Comparison of ENCODE assay signal across 9 cellular contexts in genomic region chr4:8534129-8534528, GRCh38. TPM values are rescaled to one million over a fixed set of nuclear protein-coding genes. Genes with fewer than 3 reads are reported as not detected.
DNase-seq lines count a peak whose midpoint lies in the region; ATAC-seq, FAIRE-seq and TF ChIP-seq lines count a peak whose summit lies in the region.
"Had no signal": no experiment of that assay in that cellular context is flagged by ENCODE, and none has a peak within 500 bp of the region (broad histone marks: within the 10 kb centered on the region; RNA-seq: fewer than 3 reads in every experiment).

No MANE protein-coding gene starts in this region.

- H3K9me1 ChIP-seq in K562 (ENCODE audit: control insufficient read depth, insufficient read depth, low read length), result no peaks in the 10 kb centered on the region

- peak; percentile 0 for DNase-seq in DMS153 (lab: John Stamatoyannopoulos, UW)
- no peak for DNase-seq in DMS153 treated with DMSO at 0.1 percent for 48 hours (lab: John Stamatoyannopoulos, UW; ENCODE audit: unreplicated experiment)
- no peak for DNase-seq in K562 (ENCODE audit: extremely low read depth in 1 of 4, low spot score in 3 of 4)
- no peak for DNase-seq in sciatic nerve (ENCODE audit: low spot score)
- no peak for DNase-seq in midbrain (lab: John Stamatoyannopoulos, UW)

- 7% methylated on average over 4 of the region's 4 CpGs for WGBS in K562 (ENCODE audit: insufficient coverage, low coverage, missing lambda C conversion rate)

- H3K27me3 ChIP-seq in K562 (ENCODE audit: control insufficient read depth in 2 of 2, insufficient read depth in 2 of 2, low read length in 2 of 2) (no peaks in the 10 kb centered on the region), muscle layer of duodenum (ENCODE audit: low read depth, low read length) (no peaks in the 10 kb centered on the region)

- intact Hi-C loops in K562 (cut with micrococcal nuclease), result no loop called here
- intact Hi-C loops in sciatic nerve (cut with DNase I), result no loop called here

- H4K20me1 ChIP-seq in K562 (replicated peaks; ENCODE audit: control insufficient read depth, insufficient read depth, low read length), result no peaks in the 10 kb centered on the region

- TF ChIP-seq POLR2A in K562 (conservative IDR thresholded peaks at IDR 0.05), result no peak

- H3K79me2 ChIP-seq in K562 (ENCODE audit: control insufficient read depth, insufficient read depth, low read length), result no peaks in the 10 kb centered on the region

- H2AFZ ChIP-seq in K562 (ENCODE audit: low read depth, low read length), result peak overlapping the region; percentile 1; the same call in 1 of the 2 replicates

- no peaks in the 10 kb centered on the region; a peak in 2 of 5 replicates for H3K4me1 ChIP-seq in K562 (replicated peaks in 1 of 2; ENCODE audit: control insufficient read depth in 2 of 2, insufficient read depth in 2 of 2, low read length in 2 of 2)
- H3K4me1 ChIP-seq in muscle layer of duodenum (ENCODE audit: control insufficient read depth in 1 of 2, insufficient read depth in 2 of 2, low read length in 2 of 2), result peaks cover 0 to 22% of the 10 kb centered on the region in 2 donors

- H3K9me3 ChIP-seq in K562 (replicated peaks; ENCODE audit: control insufficient read depth, insufficient read depth, low read depth, low read length), result no peaks in the 10 kb centered on the region; the same call in 1 of the 2 replicates
- no peaks in the 10 kb centered on the region for H3K9me3 ChIP-seq in muscle layer of duodenum (ENCODE audit: control insufficient read depth in 1 of 2, low read length in 2 of 2)

- H3K36me3 ChIP-seq in K562 (ENCODE audit: control insufficient read depth, insufficient read depth, low read length) (no peaks in the 10 kb centered on the region), muscle layer of duodenum (ENCODE audit: control insufficient read depth in 1 of 2, insufficient read depth in 2 of 2, low read length in 2 of 2) (no peaks in the 10 kb centered on the region)

- no peak overlapping the region for H3K9ac ChIP-seq in K562 (ENCODE audit: insufficient read depth in 1 of 2, low read depth in 2 of 2, low read length in 2 of 2)

- ATAC-seq in HG03108 (IDR thresholded peaks at IDR 0.05; ENCODE audit: unreplicated experiment) (peak; percentile 75), K562 (0 out of 3 replicates have a peak, but pooled peaks have one; percentile 27), sciatic nerve (no peak), SK-N-SH treated with all-trans-retinoic acid at 6 μM for 48 hours (no peak)

- no peak for FAIRE-seq in K562 (lab: Jason Lieb, UNC)

- in situ Hi-C loops in K562 (cut with MboI), result no loop called here

- H3K4me3 ChIP-seq in K562 (no peak overlapping the region), muscle layer of duodenum (ENCODE audit: low read depth in 1 of 2, low read length in 2 of 2) (peak overlapping the region in 1 of 2 donors; percentile 26)

- no peak for TF ChIP-seq EP300 in K562 (IDR thresholded peaks at IDR 0.05; ENCODE audit: low read length)

- no peak for TF ChIP-seq CTCF in K562 (IDR thresholded peaks at IDR 0.05 in 2 of 3, conservative IDR thresholded peaks at IDR 0.05 in 1 of 3; ENCODE audit: insufficient read depth in 2 of 3, low read depth in 1 of 3, low read length in 3 of 3)

- no TSS peak for BruUV-seq in K562 (replicated peaks; lab: Mats Ljungman, UMichigan)

- H3K4me2 ChIP-seq in K562 (ENCODE audit: insufficient read depth, low read length), result no peak overlapping the region

- TF ChIP-seq RAD21 in K562 (CRISPR knock-in tag; conservative IDR thresholded peaks at IDR 0.05 in 1 of 2, IDR thresholded peaks at IDR 0.05 in 1 of 2), result no peak

- CTCF ChIA-PET in K562 (lab: Yijun Ruan, JAX; ENCODE audit: low intra/inter-chr PET ratio), result no interaction called here

- POLR2A ChIA-PET in K562 (lab: Yijun Ruan, JAX), result no interaction called here

- no peak overlapping the region for H3K27ac ChIP-seq in K562 (ENCODE audit: extremely low read depth, low read depth, low read length)
- H3K27ac ChIP-seq in muscle layer of duodenum (ENCODE audit: low read length), result peak overlapping the region; percentile 78
- H3K27ac ChIP-seq: 22Rv1 had no signal

TF ChIP-seq in SK-N-SH treated with all-trans-retinoic acid at 6 μM for 48 hours, 23 proteins besides CTCF, POLR2A, EP300 and RAD21 (continues in another document):
- no peak for TF ChIP-seq OSR1 (CRISPR knock-in tag; IDR thresholded peaks at IDR 0.05)
- no peak for TF ChIP-seq ZNF8 (CRISPR knock-in tag; IDR thresholded peaks at IDR 0.05)
- no peak for TF ChIP-seq ZFP3 (CRISPR knock-in tag; IDR thresholded peaks at IDR 0.05)
- no peak for TF ChIP-seq TCF4 (CRISPR knock-in tag; IDR thresholded peaks at IDR 0.05; ENCODE audit: borderline replicate concordance)
- no peak for TF ChIP-seq GLIS3 (CRISPR knock-in tag; IDR thresholded peaks at IDR 0.05)
- TF ChIP-seq ZNF70 (CRISPR knock-in tag; IDR thresholded peaks at IDR 0.05), result no peak
- no peak for TF ChIP-seq ISL1 (CRISPR knock-in tag; IDR thresholded peaks at IDR 0.05)
- no peak for TF ChIP-seq ZNF565 (CRISPR knock-in tag; conservative IDR thresholded peaks at IDR 0.05; ENCODE audit: low read depth)
- no peak for TF ChIP-seq SNAI2 (CRISPR knock-in tag; IDR thresholded peaks at IDR 0.05)
- TF ChIP-seq TOX (CRISPR knock-in tag; IDR thresholded peaks at IDR 0.05; ENCODE audit: borderline replicate concordance), result no peak
- no peak for TF ChIP-seq ZFP30 (CRISPR knock-in tag; IDR thresholded peaks at IDR 0.05)
- TF ChIP-seq PATZ1 (CRISPR knock-in tag; IDR thresholded peaks at IDR 0.05; ENCODE audit: borderline replicate concordance), result no peak
- TF ChIP-seq ESRRG (CRISPR knock-in tag; IDR thresholded peaks at IDR 0.05), result no peak

RNA-seq across cellular contexts. Expression of gene GPR78, which starts 46.1 kb away (rescaled TPM):
- 4.4 and 8.6 TPM in 2 replicates for total RNA-seq in K562 (2011; cell fraction: chromatin; rRNA removed; ENCODE audit: low replicate concordance)
- total RNA-seq in K562 (2011; cell fraction: nucleolus; rRNA removed), result 2.4 and 3.2 TPM in 2 replicates
- total RNA-seq in K562 (2011; cell fraction: nucleoplasm; rRNA removed), result 3.6 and 4.8 TPM in 2 replicates
- total RNA-seq in K562 (2014; rRNA removed) (0.04 TPM in 1 of 2 replicates, not detected in the other), K562 (2014; rRNA removed; fragmentation: Illumina TruSeq; extraction: Trizol) (not detected in 2 replicates), K562 (2015; rRNA removed; fragmentation: Illumina TruSeq; extraction: Trizol) (0.07 TPM in 1 of 2 replicates, not detected in the other), K562 (2021) (0.09 and 0.16 TPM in 2 replicates), sciatic nerve (0.58 TPM)
- polyA plus RNA-seq in K562 (2011; rRNA removed) (0.13 TPM in 1 of 2 replicates, not detected in the other), K562 (2014; fragmentation: Illumina TruSeq; extraction: Trizol) (0.06 TPM in 1 of 2 replicates, not detected in the other), K562 (2014; fragmentation: Nextera tagmentation; extraction: Ambion mirVana) (not detected), K562 (2014; rRNA removed) (0.04 and 0.08 TPM in 2 replicates)
- 0.07 TPM in 1 of 2 replicates, not detected in the other for polyA plus RNA-seq in K562 (2011; cell fraction: cytosol; rRNA removed)
- polyA plus RNA-seq in K562 (2011; cell fraction: nucleus; rRNA removed), result 0.20 and 1.3 TPM in 2 replicates
- 0.08 and 0.39 TPM in 2 replicates for polyA plus RNA-seq in K562 (2012)
- polyA minus RNA-seq in K562 (2011; rRNA and poly(A)+ RNA removed), result 0.21 TPM in 1 of 2 replicates, not detected in the other
- not detected in 2 replicates for polyA minus RNA-seq in K562 (2011; cell fraction: cytosol; rRNA and poly(A)+ RNA removed)
- polyA minus RNA-seq in K562 (2011; cell fraction: nucleus; rRNA and poly(A)+ RNA removed), result 0.11 and 0.67 TPM in 2 replicates

RNA-seq across cellular contexts. Expression of gene CPZ, which starts 58.4 kb away (rescaled TPM):
- 19.3 and 33.1 TPM in 2 replicates for total RNA-seq in K562 (2011; cell fraction: chromatin; rRNA removed; ENCODE audit: low replicate concordance)
- total RNA-seq in K562 (2011; cell fraction: nucleolus; rRNA removed), result 12.5 and 16.5 TPM in 2 replicates
- total RNA-seq in K562 (2011; cell fraction: nucleoplasm; rRNA removed), result 15.9 and 26.4 TPM in 2 replicates
- total RNA-seq in K562 (2014; rRNA removed) (0.41 and 1.1 TPM in 2 replicates), K562 (2014; rRNA removed; fragmentation: Illumina TruSeq; extraction: Trizol) (0.58 and 0.67 TPM in 2 replicates), K562 (2015; rRNA removed; fragmentation: Illumina TruSeq; extraction: Trizol) (2.1 and 2.2 TPM in 2 replicates), K562 (2021) (1.5 and 1.6 TPM in 2 replicates), sciatic nerve (7.0 TPM)
- polyA plus RNA-seq in K562 (2011; rRNA removed) (0.60 and 2.0 TPM in 2 replicates), K562 (2014; fragmentation: Illumina TruSeq; extraction: Trizol) (0.68 and 1.4 TPM in 2 replicates), K562 (2014; fragmentation: Nextera tagmentation; extraction: Ambion mirVana) (under 1 TPM in 1 of 2 experiments, not detected in 1; 0.06 TPM), K562 (2014; rRNA removed) (1.1 TPM in 2 replicates)
- 0.38 and 4.3 TPM in 2 replicates for polyA plus RNA-seq in K562 (2011; cell fraction: cytosol; rRNA removed)
- polyA plus RNA-seq in K562 (2011; cell fraction: nucleus; rRNA removed), result 1.7 and 13.8 TPM in 2 replicates
- polyA plus RNA-seq in K562 (2012), result 4.3 and 41.5 TPM in 2 replicates
- 1.4 TPM in 1 of 2 replicates, not detected in the other for polyA minus RNA-seq in K562 (2011; rRNA and poly(A)+ RNA removed)
- polyA minus RNA-seq in K562 (2011; cell fraction: cytosol; rRNA and poly(A)+ RNA removed), result 0.86 TPM in 1 of 2 replicates, not detected in the other
- 1.4 and 2.6 TPM in 2 replicates for polyA minus RNA-seq in K562 (2011; cell fraction: nucleus; rRNA and poly(A)+ RNA removed)

Comparison
In these comparisons a context has a peak if more than half of its experiments do, and no peak if none do; other contexts are left out.
1. ATAC-seq: peak in HG03108 (single experiment) and K562 (single experiment); none in sciatic nerve (single experiment) and SK-N-SH treated with all-trans-retinoic acid at 6 μM for 48 hours (single experiment).